8 cellular contexts compared by ENCODE assay signal in genomic region chr1:94541175-94542087, GRCh38. TPM values are rescaled to one million over a fixed set of nuclear protein-coding genes. Genes with fewer than 3 reads are reported as not detected.
A peak's percentile ranks its signal among the peaks of the same experiment; 100 is the strongest.
DNase-seq lines count a peak whose midpoint lies in the region; ATAC-seq and TF ChIP-seq lines count a peak whose summit lies in the region.

Gene F3 (minus strand): TSS chr1:94541759. CDS start chr1:94541636, 123 bp downstream.

- peaks cover 14% of the 10 kb centered on the region for H3K36me3 Mint-ChIP-seq in brain

- H3K27ac Mint-ChIP-seq in brain = peak within 1 kb of the TSS; percentile 90 to 97 (median 96)

- H3K4me1 Mint-ChIP-seq in brain = peaks cover 75% of the 10 kb centered on the region

- peaks cover 13% of the 10 kb centered on the region for H3K4me1 ChIP-seq in iPS-18a (ENCODE audit: control insufficient read depth, low read depth, low read length)

- H3K4me3 ChIP-seq in iPS-18a (ENCODE audit: low read length) = peak within 1 kb of the TSS; percentile 84
- H3K4me3 ChIP-seq in skeletal muscle cell (ENCODE audit: low read depth, low read length) = peak within 1 kb of the TSS; percentile 73

- H3K9ac ChIP-seq in iPS-18a (ENCODE audit: low read length) = peak within 1 kb of the TSS; percentile 49

- H3K9me3 ChIP-seq in iPS-18a (ENCODE audit: control insufficient read depth, low read depth, low read length) = no peaks in the 10 kb centered on the region

- peaks cover 3% of the 10 kb centered on the region for H3K36me3 ChIP-seq in iPS-18a (ENCODE audit: control insufficient read depth, low read depth, low read length)

- peak in 1 of 2 experiments; percentile 27 for TF ChIP-seq CTCF in brain (conservative IDR thresholded peaks at IDR 0.05)

- peaks cover 20% of the 10 kb centered on the region for H3K27me3 Mint-ChIP-seq in brain

- H3K27ac ChIP-seq in iPS-18a (ENCODE audit: low read length) = no peak within 1 kb of the TSS

- peak; percentile 78 for ATAC-seq in GM21786 (IDR thresholded peaks at IDR 0.05; ENCODE audit: unreplicated experiment)

- peak; percentile 51 for DNase-seq in DMS79 treated with DMSO at 0.1 percent for 48 hours (lab: John Stamatoyannopoulos, UW)
- DNase-seq in LoVo (ENCODE audit: low spot score) = peak; percentile 90
- peak; percentile 79 for DNase-seq in T1000 (lab: John Stamatoyannopoulos, UW)
- DNase-seq in skeletal muscle cell (ENCODE audit: low read depth) = peak; percentile 73
- no peak for DNase-seq in DMS114 treated with DMSO at 0.1 percent for 48 hours (lab: John Stamatoyannopoulos, UW; ENCODE audit: unreplicated experiment)

- H3K27me3 ChIP-seq in iPS-18a (ENCODE audit: control insufficient read depth, insufficient read depth, low read length) = peaks cover 45% of the 10 kb centered on the region

- peak within 1 kb of the TSS; percentile 92 to 97 (median 95) for H3K4me3 Mint-ChIP-seq in brain

- H3K9me3 Mint-ChIP-seq in brain = peaks cover 0 to 14% (median 6%) of the 10 kb centered on the region in 5 experiments

RNA-seq across cellular contexts. Expression of gene F3, which starts in this region (rescaled TPM):
- 13.9 TPM for polyA plus RNA-seq in brain (ENCODE audit: insufficient read depth, low read depth, low replicate concordance)
